ENCODE assay signal across 1 cellular context in the genomic region with DNA sequence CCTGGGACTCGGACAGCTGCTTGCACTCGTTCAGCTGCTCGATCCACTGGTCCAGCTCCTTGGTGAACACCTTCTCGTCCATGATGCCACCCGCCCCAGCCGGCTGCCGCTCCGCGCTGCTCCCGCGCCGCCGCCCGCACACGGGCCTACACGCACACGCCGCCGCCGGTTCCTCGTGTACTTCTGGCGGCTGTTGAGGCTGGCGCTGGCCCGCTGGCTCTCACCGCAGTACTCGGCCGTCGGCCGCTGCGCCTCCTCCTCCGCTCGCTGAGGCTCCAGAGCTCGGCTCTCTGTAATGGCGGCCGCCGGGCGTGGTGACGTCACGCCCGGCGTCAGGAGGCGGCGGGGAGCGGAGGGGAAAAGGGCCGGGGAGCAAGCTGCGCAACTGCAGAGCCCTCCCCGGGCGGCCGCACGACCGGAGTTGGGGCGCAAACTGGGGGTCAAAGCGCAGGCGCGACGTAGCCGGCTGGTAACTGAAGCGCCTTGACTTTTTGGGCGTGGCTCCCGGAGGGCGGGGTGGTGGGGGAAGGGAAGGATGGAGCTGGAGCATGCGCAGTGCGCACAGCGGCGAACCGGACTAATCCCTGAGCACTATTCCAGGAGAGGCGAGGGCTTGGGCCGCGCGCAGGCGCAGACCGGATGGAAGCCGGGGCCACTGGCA.
TF ChIP-seq lines count a peak whose summit lies in the region.

Gene PPP2CA, minus strand, starts transcription at position 294 of the 661 bp plus-strand sequence. Its CDS starts 212 bp downstream, at position 82.

TF ChIP-seq in HepG2, 621 proteins besides CTCF, POLR2A, EP300 and RAD21 (continued from another document and continues in another):
- TF ChIP-seq GABPB1 (CRISPR knock-in tag; IDR thresholded peaks at IDR 0.05), result peak; percentile 80
- TF ChIP-seq SIN3A (IDR thresholded peaks at IDR 0.05; ENCODE audit: borderline replicate concordance, low read depth, low read length), result peak; percentile 40; the same call in 1 of the 2 replicates
- no peak for TF ChIP-seq ZEB1 (IDR thresholded peaks at IDR 0.05; ENCODE audit: insufficient replicate concordance, low read depth)
- TF ChIP-seq ZNF232 (CRISPR knock-in tag; IDR thresholded peaks at IDR 0.05; ENCODE audit: borderline replicate concordance), result 0 out of 2 replicates have a peak, but pooled peaks have one; percentile 15
- TF ChIP-seq, protein P1, sequence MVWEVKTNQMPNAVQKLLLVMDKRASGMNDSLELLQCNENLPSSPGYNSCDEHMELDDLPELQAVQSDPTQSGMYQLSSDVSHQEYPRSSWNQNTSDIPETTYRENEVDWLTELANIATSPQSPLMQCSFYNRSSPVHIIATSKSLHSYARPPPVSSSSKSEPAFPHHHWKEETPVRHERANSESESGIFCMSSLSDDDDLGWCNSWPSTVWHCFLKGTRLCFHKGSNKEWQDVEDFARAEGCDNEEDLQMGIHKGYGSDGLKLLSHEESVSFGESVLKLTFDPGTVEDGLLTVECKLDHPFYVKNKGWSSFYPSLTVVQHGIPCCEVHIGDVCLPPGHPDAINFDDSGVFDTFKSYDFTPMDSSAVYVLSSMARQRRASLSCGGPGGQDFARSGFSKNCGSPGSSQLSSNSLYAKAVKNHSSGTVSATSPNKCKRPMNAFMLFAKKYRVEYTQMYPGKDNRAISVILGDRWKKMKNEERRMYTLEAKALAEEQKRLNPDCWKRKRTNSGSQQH (CRISPR knock-in tag; IDR thresholded peaks at IDR 0.05; ENCODE audit: low read depth), result no peak; the same call in 1 of the 2 replicates
- no peak for TF ChIP-seq HMG20B (CRISPR knock-in tag; conservative IDR thresholded peaks at IDR 0.05)
- no peak; the same call in 1 of the 2 replicates for TF ChIP-seq GFI1 (CRISPR knock-in tag; IDR thresholded peaks at IDR 0.05; ENCODE audit: borderline replicate concordance)
- peak; percentile 2 for TF ChIP-seq DMAP1 (CRISPR knock-in tag; IDR thresholded peaks at IDR 0.05)
- TF ChIP-seq NR3C1 (CRISPR knock-in tag; IDR thresholded peaks at IDR 0.05), result no peak
- no peak; the same call in 1 of the 2 replicates for TF ChIP-seq ARNTL (CRISPR knock-in tag; IDR thresholded peaks at IDR 0.05)
- TF ChIP-seq PITX1 (CRISPR knock-in tag; IDR thresholded peaks at IDR 0.05), result peak; percentile 92
- no peak for TF ChIP-seq CCAR2 (optimal IDR thresholded peaks at IDR 0.05; ENCODE audit: low read depth, low read length)
- TF ChIP-seq CREM (IDR thresholded peaks at IDR 0.05), result peak; percentile 81
- TF ChIP-seq CREM (CRISPR knock-in tag; IDR thresholded peaks at IDR 0.05), result peak; percentile 54; the same call in 1 of the 2 replicates
- peak; percentile 9; the same call in 1 of the 3 replicates for TF ChIP-seq MXI1 (IDR thresholded peaks at IDR 0.05; ENCODE audit: borderline replicate concordance, low read depth, low read length)
- no peak for TF ChIP-seq ZBTB4 (CRISPR knock-in tag; IDR thresholded peaks at IDR 0.05; ENCODE audit: borderline replicate concordance)
- no peak for TF ChIP-seq SMARCE1 (IDR thresholded peaks at IDR 0.05; ENCODE audit: borderline replicate concordance)
- TF ChIP-seq NFYB (CRISPR knock-in tag; IDR thresholded peaks at IDR 0.05), result no peak
- TF ChIP-seq, protein P2, sequence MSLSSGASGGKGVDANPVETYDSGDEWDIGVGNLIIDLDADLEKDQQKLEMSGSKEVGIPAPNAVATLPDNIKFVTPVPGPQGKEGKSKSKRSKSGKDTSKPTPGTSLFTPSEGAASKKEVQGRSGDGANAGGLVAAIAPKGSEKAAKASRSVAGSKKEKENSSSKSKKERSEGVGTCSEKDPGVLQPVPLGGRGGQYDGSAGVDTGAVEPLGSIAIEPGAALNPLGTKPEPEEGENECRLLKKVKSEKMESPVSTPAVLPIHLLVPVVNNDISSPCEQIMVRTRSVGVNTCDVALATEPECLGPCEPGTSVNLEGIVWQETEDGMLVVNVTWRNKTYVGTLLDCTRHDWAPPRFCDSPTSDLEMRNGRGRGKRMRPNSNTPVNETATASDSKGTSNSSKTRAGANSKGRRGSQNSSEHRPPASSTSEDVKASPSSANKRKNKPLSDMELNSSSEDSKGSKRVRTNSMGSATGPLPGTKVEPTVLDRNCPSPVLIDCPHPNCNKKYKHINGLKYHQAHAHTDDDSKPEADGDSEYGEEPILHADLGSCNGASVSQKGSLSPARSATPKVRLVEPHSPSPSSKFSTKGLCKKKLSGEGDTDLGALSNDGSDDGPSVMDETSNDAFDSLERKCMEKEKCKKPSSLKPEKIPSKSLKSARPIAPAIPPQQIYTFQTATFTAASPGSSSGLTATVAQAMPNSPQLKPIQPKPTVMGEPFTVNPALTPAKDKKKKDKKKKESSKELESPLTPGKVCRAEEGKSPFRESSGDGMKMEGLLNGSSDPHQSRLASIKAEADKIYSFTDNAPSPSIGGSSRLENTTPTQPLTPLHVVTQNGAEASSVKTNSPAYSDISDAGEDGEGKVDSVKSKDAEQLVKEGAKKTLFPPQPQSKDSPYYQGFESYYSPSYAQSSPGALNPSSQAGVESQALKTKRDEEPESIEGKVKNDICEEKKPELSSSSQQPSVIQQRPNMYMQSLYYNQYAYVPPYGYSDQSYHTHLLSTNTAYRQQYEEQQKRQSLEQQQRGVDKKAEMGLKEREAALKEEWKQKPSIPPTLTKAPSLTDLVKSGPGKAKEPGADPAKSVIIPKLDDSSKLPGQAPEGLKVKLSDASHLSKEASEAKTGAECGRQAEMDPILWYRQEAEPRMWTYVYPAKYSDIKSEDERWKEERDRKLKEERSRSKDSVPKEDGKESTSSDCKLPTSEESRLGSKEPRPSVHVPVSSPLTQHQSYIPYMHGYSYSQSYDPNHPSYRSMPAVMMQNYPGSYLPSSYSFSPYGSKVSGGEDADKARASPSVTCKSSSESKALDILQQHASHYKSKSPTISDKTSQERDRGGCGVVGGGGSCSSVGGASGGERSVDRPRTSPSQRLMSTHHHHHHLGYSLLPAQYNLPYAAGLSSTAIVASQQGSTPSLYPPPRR (CRISPR knock-in tag; IDR thresholded peaks at IDR 0.05; ENCODE audit: borderline replicate concordance), result 0 out of 2 replicates have a peak, but pooled peaks have one; percentile 52
- TF ChIP-seq JUNB (CRISPR knock-in tag; IDR thresholded peaks at IDR 0.05; ENCODE audit: borderline replicate concordance), result no peak
- TF ChIP-seq ARID2 (CRISPR knock-in tag; IDR thresholded peaks at IDR 0.05; ENCODE audit: borderline replicate concordance), result peak; percentile 56; the same call in 1 of the 2 replicates
- peak; percentile 83 for TF ChIP-seq ZNF18 (CRISPR knock-in tag; IDR thresholded peaks at IDR 0.05; ENCODE audit: insufficient replicate concordance)
- TF ChIP-seq, protein P3, sequence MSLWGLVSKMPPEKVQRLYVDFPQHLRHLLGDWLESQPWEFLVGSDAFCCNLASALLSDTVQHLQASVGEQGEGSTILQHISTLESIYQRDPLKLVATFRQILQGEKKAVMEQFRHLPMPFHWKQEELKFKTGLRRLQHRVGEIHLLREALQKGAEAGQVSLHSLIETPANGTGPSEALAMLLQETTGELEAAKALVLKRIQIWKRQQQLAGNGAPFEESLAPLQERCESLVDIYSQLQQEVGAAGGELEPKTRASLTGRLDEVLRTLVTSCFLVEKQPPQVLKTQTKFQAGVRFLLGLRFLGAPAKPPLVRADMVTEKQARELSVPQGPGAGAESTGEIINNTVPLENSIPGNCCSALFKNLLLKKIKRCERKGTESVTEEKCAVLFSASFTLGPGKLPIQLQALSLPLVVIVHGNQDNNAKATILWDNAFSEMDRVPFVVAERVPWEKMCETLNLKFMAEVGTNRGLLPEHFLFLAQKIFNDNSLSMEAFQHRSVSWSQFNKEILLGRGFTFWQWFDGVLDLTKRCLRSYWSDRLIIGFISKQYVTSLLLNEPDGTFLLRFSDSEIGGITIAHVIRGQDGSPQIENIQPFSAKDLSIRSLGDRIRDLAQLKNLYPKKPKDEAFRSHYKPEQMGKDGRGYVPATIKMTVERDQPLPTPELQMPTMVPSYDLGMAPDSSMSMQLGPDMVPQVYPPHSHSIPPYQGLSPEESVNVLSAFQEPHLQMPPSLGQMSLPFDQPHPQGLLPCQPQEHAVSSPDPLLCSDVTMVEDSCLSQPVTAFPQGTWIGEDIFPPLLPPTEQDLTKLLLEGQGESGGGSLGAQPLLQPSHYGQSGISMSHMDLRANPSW (CRISPR knock-in tag; IDR thresholded peaks at IDR 0.05; ENCODE audit: borderline replicate concordance), result no peak
- TF ChIP-seq KLF16 (CRISPR knock-in tag; IDR thresholded peaks at IDR 0.05), result peak in 1 of 2 experiments; percentile 8; a peak in 1 of 4 replicates
- no peak for TF ChIP-seq LRRFIP1 (CRISPR knock-in tag; conservative IDR thresholded peaks at IDR 0.05)
- TF ChIP-seq ZNF883 (CRISPR knock-in tag; IDR thresholded peaks at IDR 0.05; ENCODE audit: not compliant biosample characterization), result peak; percentile 34
- TF ChIP-seq, protein P4, sequence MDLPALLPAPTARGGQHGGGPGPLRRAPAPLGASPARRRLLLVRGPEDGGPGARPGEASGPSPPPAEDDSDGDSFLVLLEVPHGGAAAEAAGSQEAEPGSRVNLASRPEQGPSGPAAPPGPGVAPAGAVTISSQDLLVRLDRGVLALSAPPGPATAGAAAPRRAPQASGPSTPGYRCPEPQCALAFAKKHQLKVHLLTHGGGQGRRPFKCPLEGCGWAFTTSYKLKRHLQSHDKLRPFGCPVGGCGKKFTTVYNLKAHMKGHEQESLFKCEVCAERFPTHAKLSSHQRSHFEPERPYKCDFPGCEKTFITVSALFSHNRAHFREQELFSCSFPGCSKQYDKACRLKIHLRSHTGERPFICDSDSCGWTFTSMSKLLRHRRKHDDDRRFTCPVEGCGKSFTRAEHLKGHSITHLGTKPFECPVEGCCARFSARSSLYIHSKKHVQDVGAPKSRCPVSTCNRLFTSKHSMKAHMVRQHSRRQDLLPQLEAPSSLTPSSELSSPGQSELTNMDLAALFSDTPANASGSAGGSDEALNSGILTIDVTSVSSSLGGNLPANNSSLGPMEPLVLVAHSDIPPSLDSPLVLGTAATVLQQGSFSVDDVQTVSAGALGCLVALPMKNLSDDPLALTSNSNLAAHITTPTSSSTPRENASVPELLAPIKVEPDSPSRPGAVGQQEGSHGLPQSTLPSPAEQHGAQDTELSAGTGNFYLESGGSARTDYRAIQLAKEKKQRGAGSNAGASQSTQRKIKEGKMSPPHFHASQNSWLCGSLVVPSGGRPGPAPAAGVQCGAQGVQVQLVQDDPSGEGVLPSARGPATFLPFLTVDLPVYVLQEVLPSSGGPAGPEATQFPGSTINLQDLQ (CRISPR knock-in tag; IDR thresholded peaks at IDR 0.05), result no peak
- TF ChIP-seq IKZF4 (CRISPR knock-in tag; IDR thresholded peaks at IDR 0.05; ENCODE audit: borderline replicate concordance, low read depth, not compliant biosample characterization), result peak; percentile 21
- TF ChIP-seq CENPBD1 (CRISPR knock-in tag; IDR thresholded peaks at IDR 0.05; ENCODE audit: borderline replicate concordance, low read depth), result no peak; the same call in 1 of the 2 replicates
